In genomic region chr1:109214695-109215623, GRCh38 we compare ENCODE assay signal across 8 cellular contexts. TPM values are rescaled to one million over a fixed set of nuclear protein-coding genes. Genes with fewer than 3 reads are reported as not detected.
DNase-seq lines count a peak whose midpoint lies in the region; ATAC-seq and TF ChIP-seq lines count a peak whose summit lies in the region.

No MANE protein-coding gene starts in this region.

- H3K4me1 Mint-ChIP-seq in CD8-positive, alpha-beta T cell (ENCODE audit: low read depth) = peaks cover 44% of the 10 kb centered on the region
- H3K4me1 Mint-ChIP-seq in nephron = peaks cover 32% of the 10 kb centered on the region

- CTCF ChIA-PET in CD8-positive, alpha-beta T cell (lab: Charles Lee) = interaction anchor here (0.9 to 1.5 kb wide), 3 partner anchors 15 to 183 kb away, joined by 3 to 5 read pairs (median 3); partner anchors contain the start of gene SORT1

- intact Hi-C loops in CD8-positive, alpha-beta T cell (cut with DNase I, micrococcal nuclease) = loop anchor here (1.0 to 10.0 kb wide), 8 partner anchors 34 to 820 kb away; partner anchors contain the start of genes CELSR2 (in 1 of the 2), CLCC1 (in 1 of the 2), ELAPOR1 (in 1 of the 2) and PSMA5 (in 1 of the 2)

- H3K4me3 ChIP-seq in CD8-positive, alpha-beta T cell (ENCODE audit: low read depth, low read length) = peak overlapping the region; percentile 96

- peak in 3 of 7 experiments; percentile 13 to 53 (median 23) for DNase-seq in CD8-positive, alpha-beta T cell
- DNase-seq in NCI-H748 (lab: John Stamatoyannopoulos, UW; ENCODE audit: unreplicated experiment) (peak; percentile 73), activated T-cell treated with anti-CD3 and anti-CD28 coated beads for 48 hours (ENCODE audit: low read depth) (peak; percentile 34), fibroblast of gingiva (ENCODE audit: low read depth) (peak; percentile 88), ureter (ENCODE audit: low spot score) (peak; percentile 62)

- no peaks in the 10 kb centered on the region for H3K27me3 ChIP-seq in CD8-positive, alpha-beta T cell (ENCODE audit: insufficient read depth, low read length)

- peaks cover under 1% of the 10 kb centered on the region for H3K27me3 Mint-ChIP-seq in CD8-positive, alpha-beta T cell (ENCODE audit: low read depth)
- no peaks in the 10 kb centered on the region for H3K27me3 Mint-ChIP-seq in nephron (ENCODE audit: low read depth)

- peaks cover 28% of the 10 kb centered on the region for H3K36me3 Mint-ChIP-seq in CD8-positive, alpha-beta T cell
- H3K36me3 Mint-ChIP-seq in nephron (ENCODE audit: low read depth) = peaks cover 15% of the 10 kb centered on the region

- peak overlapping the region; percentile 95 for H3K27ac Mint-ChIP-seq in CD8-positive, alpha-beta T cell
- peak overlapping the region; percentile 79 to 90 (median 89) for H3K27ac Mint-ChIP-seq in nephron

- ATAC-seq in CD8-positive, alpha-beta T cell = no peak
- ATAC-seq in HG02973 (IDR thresholded peaks at IDR 0.05; ENCODE audit: unreplicated experiment) (peak; percentile 40), GM18498 (IDR thresholded peaks at IDR 0.05; ENCODE audit: unreplicated experiment) (no peak)

- peak overlapping the region; percentile 100 for H3K4me3 Mint-ChIP-seq in CD8-positive, alpha-beta T cell
- H3K4me3 Mint-ChIP-seq in nephron = peak overlapping the region; percentile 97 to 99 (median 98)

- peak overlapping the region; percentile 79 for H3K27ac ChIP-seq in CD8-positive, alpha-beta T cell (ENCODE audit: low read depth, low read length)

- H3K36me3 ChIP-seq in CD8-positive, alpha-beta T cell (ENCODE audit: insufficient read depth, low read length) = no peaks in the 10 kb centered on the region

- TF ChIP-seq CTCF in CD8-positive, alpha-beta T cell (IDR thresholded peaks at IDR 0.05) = no peak
- no peak for TF ChIP-seq CTCF in nephron (IDR thresholded peaks at IDR 0.05; ENCODE audit: unreplicated experiment in 3 of 3)

- POLR2A ChIA-PET in CD8-positive, alpha-beta T cell (lab: Charles Lee) = interaction anchor here (0.8 to 1.8 kb wide), 11 partner anchors 8 to 523 kb away, joined by 3 to 15 read pairs (median 3); partner anchors contain the start of genes ATXN7L2 and PRPF38B

- H3K9me3 ChIP-seq in CD8-positive, alpha-beta T cell (ENCODE audit: low read length) = no peaks in the 10 kb centered on the region

- peaks cover 27% of the 10 kb centered on the region for H3K4me1 ChIP-seq in CD8-positive, alpha-beta T cell (ENCODE audit: insufficient read depth, low read length)

- no peaks in the 10 kb centered on the region for H3K9me3 Mint-ChIP-seq in CD8-positive, alpha-beta T cell
- H3K9me3 Mint-ChIP-seq in nephron = no peaks in the 10 kb centered on the region

RNA-seq across cellular contexts. Expression of gene SARS1, which starts 1.2 kb away (rescaled TPM):
- 100 to 1,000 TPM; 113 to 118 TPM for total RNA-seq in CD8-positive, alpha-beta T cell
- 239 TPM for total RNA-seq in ureter

RNA-seq across cellular contexts. Expression of gene CELSR2, which starts 34.4 kb away (rescaled TPM):
- 1 to 10 TPM; 3.8 TPM for total RNA-seq in CD8-positive, alpha-beta T cell
- total RNA-seq in ureter = 19.2 TPM
